In the genomic region with DNA sequence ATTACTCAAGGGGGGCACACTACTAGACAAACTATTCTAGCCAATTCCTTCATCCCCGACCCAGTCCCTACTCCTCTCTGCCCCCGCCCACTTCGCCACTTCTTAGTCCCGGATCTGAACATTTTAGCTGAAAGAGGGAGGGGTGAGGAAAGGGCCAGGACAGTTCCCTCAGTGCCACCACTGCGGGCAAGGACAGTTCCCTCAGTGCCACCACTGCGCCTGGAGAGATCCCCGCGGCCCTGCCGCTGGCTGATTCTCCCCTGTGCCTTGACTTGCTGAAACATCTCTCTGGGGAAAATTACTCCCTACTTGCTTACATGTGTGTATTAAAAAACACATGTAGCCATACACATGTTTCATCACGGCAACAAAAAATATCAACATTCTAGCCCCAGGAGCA, we compare ENCODE assay signal across 26 cellular contexts. TPM values are rescaled to one million over a fixed set of nuclear protein-coding genes. Genes with fewer than 3 reads are reported as not detected.
DNase-seq lines count a peak whose midpoint lies in the region; ATAC-seq and TF ChIP-seq lines count a peak whose summit lies in the region.
"Had no signal": no experiment of that assay in that cellular context is flagged by ENCODE, and none has a peak within 500 bp of the region (broad histone marks: within the 10 kb centered on the region; RNA-seq: fewer than 3 reads in every experiment).

No MANE protein-coding gene starts in this region.

- no peak for ATAC-seq in CD4-positive, alpha-beta T cell (ENCODE audit: poor library complexity)
- ATAC-seq: heart right ventricle, left lobe of liver, T-helper 17 cell had no signal

- H2BK5ac ChIP-seq in H9 (ENCODE audit: insufficient read length, low read length), result no peak overlapping the region
- no peak overlapping the region for H2BK5ac ChIP-seq in neuronal stem cell (ENCODE audit: low read length)

- peaks cover 4% of the 10 kb centered on the region for H3K36me3 Mint-ChIP-seq in CD4-positive, alpha-beta T cell (ENCODE audit: low read depth)
- peaks cover 4 to 41% (median 41%) of the 10 kb centered on the region in 3 experiments; a peak in 5 of 7 replicates for H3K36me3 Mint-ChIP-seq in H9 (ENCODE audit: insufficient read depth in 1 of 3, low read depth in 3 of 3)

- H3K79me2 ChIP-seq in H9 (ENCODE audit: insufficient read depth, low read length), result peaks cover 6% of the 10 kb centered on the region; the same call in 1 of the 2 replicates

- peaks cover 100% of the 10 kb centered on the region for H3K27me3 Mint-ChIP-seq in CD4-positive, alpha-beta T cell
- H3K27me3 Mint-ChIP-seq in H9 (ENCODE audit: low read depth), result peaks cover 2% of the 10 kb centered on the region

- H3K23me2 ChIP-seq in H9 (ENCODE audit: insufficient read length, low read depth, low read length, poor library complexity, severe bottlenecking), result peaks cover 32% of the 10 kb centered on the region

- H2BK12ac ChIP-seq in H9 (ENCODE audit: insufficient read length, low read depth, low read length) (no peak overlapping the region), neuronal stem cell (ENCODE audit: low read length) (no peak overlapping the region)

- H3K27ac Mint-ChIP-seq in CD4-positive, alpha-beta T cell, result no peak overlapping the region
- 0 out of 7 replicates have a peak overlapping the region, but pooled peaks of 1 of the 3 experiments have one; percentile 32 for H3K27ac Mint-ChIP-seq in H9
- H3K27ac Mint-ChIP-seq: activated naive CD4-positive, alpha-beta T cell treated with anti-CD3 and anti-CD28 coated beads for 36 hours had no signal

- no peak overlapping the region for H2BK15ac ChIP-seq in H9 (ENCODE audit: low read depth, low read length)
- H2BK15ac ChIP-seq in neuronal stem cell (ENCODE audit: low read length), result no peak overlapping the region

- H3K4me1 ChIP-seq in H9 (ENCODE audit: insufficient read depth, low read length), result peaks cover 20% of the 10 kb centered on the region
- peaks cover 28 to 80% of the 10 kb centered on the region in 2 donors for H3K4me1 ChIP-seq in neuronal stem cell (ENCODE audit: control insufficient read depth in 2 of 2, insufficient read depth in 1 of 2, low read depth in 1 of 2, low read length in 2 of 2)

- intact Hi-C loops in CD4-positive, alpha-beta T cell (cut with DNase I, micrococcal nuclease), result no loop called here
- intact Hi-C loops in dorsolateral prefrontal cortex (cut with DNase I), result loop anchor here in 1 of 2 donors (10.0 kb wide), 1 partner anchor 782 kb away; no protein-coding TSS in a partner anchor

- H4K20me1 ChIP-seq in H9 (ENCODE audit: control insufficient read depth, insufficient read depth, insufficient read length), result no peaks in the 10 kb centered on the region

- H3K36me3 ChIP-seq in neuronal stem cell (replicated peaks in 1 of 2; ENCODE audit: control insufficient read depth in 2 of 2, insufficient read depth in 2 of 2, low read length in 2 of 2), result peaks cover 4 to 57% of the 10 kb centered on the region in 2 donors
- H3K36me3 ChIP-seq: heart right ventricle, thoracic aorta, vagina had no signal

- H3K4ac ChIP-seq in H9 (ENCODE audit: low read depth, low read length) (no peak overlapping the region), neuronal stem cell (ENCODE audit: low read length) (no peak overlapping the region)

- peaks cover 26% of the 10 kb centered on the region for H3K4me1 Mint-ChIP-seq in CD4-positive, alpha-beta T cell (ENCODE audit: low read depth)
- peaks cover 79 to 89% of the 10 kb centered on the region in 2 experiments for H3K4me1 Mint-ChIP-seq in H9
- H3K4me1 Mint-ChIP-seq: T-helper 17 cell had no signal

- TF ChIP-seq CTCF in CD4-positive, alpha-beta T cell (IDR thresholded peaks at IDR 0.05), result no peak
- TF ChIP-seq CTCF in H9 (conservative IDR thresholded peaks at IDR 0.05), result no peak
- TF ChIP-seq CTCF in dorsolateral prefrontal cortex (IDR thresholded peaks at IDR 0.05 in 54 of 56, conservative IDR thresholded peaks at IDR 0.05 in 2 of 56; ENCODE audit: low read depth in 1 of 56, partially characterized antibody in 56 of 56), result no peak

- H2AK5ac ChIP-seq in H9 (ENCODE audit: insufficient read length, low read length) (no peak overlapping the region), neuronal stem cell (ENCODE audit: low read depth, low read length) (no peak overlapping the region)

- H2AFZ ChIP-seq in H9 (ENCODE audit: low read length) (no peak overlapping the region), neuronal stem cell (ENCODE audit: low read length) (no peak overlapping the region)

- H3K9me3 Mint-ChIP-seq in CD4-positive, alpha-beta T cell, result peaks cover 15% of the 10 kb centered on the region
- no peaks in the 10 kb centered on the region for H3K9me3 Mint-ChIP-seq in H9

- no peak overlapping the region for H3K27ac ChIP-seq in CD4-positive, alpha-beta T cell (ENCODE audit: low read depth, low read length)
- H3K27ac ChIP-seq in H9 (ENCODE audit: insufficient read length, low read depth, low read length) (no peak overlapping the region), dorsolateral prefrontal cortex (peak overlapping the region; percentile 66 to 100 (median 93)), neuronal stem cell (replicated peaks; ENCODE audit: low read length) (peak overlapping the region; percentile 47)
- H3K27ac ChIP-seq: C4-2B, heart right ventricle, SJSA1, skin epidermis, thoracic aorta, vagina had no signal

- peaks cover 98% of the 10 kb centered on the region for H3K27me3 ChIP-seq in CD4-positive, alpha-beta T cell (ENCODE audit: control insufficient read depth, insufficient read depth, low read length)
- H3K27me3 ChIP-seq in H9 (ENCODE audit: insufficient read depth, low read length) (peaks cover 9% of the 10 kb centered on the region; the same call in 1 of the 2 replicates), dorsolateral prefrontal cortex (peaks cover 0 to 100% (median 68%) of the 10 kb centered on the region in 45 donors), neuronal stem cell (ENCODE audit: control insufficient read depth in 3 of 3, insufficient read depth in 3 of 3, low read depth in 1 of 3, low read length in 3 of 3) (no peaks in the 10 kb centered on the region)
- H3K27me3 ChIP-seq: SJSA1 had no signal

- H3T11ph ChIP-seq in H9 (ENCODE audit: low read length), result no peak overlapping the region

- CTCF ChIA-PET in CD4-positive, alpha-beta T cell (lab: Charles Lee), result no interaction called here

- no peak overlapping the region for H4K91ac ChIP-seq in H9 (ENCODE audit: insufficient read length, low read depth, low read length)
- no peak overlapping the region for H4K91ac ChIP-seq in neuronal stem cell (ENCODE audit: low read depth, low read length, poor library complexity)

- H4K8ac ChIP-seq in H9 (replicated peaks; ENCODE audit: insufficient read length, low read depth, low read length) (no peak overlapping the region), neuronal stem cell (ENCODE audit: low read depth, low read length) (no peak overlapping the region)

- peaks cover 27% of the 10 kb centered on the region for H3K9me3 ChIP-seq in CD4-positive, alpha-beta T cell (ENCODE audit: control insufficient read depth, low read length)
- H3K9me3 ChIP-seq in H9 (ENCODE audit: control insufficient read depth, low read depth, low read length), result no peaks in the 10 kb centered on the region
- peaks cover 0 to 4% of the 10 kb centered on the region in 2 donors for H3K9me3 ChIP-seq in neuronal stem cell (replicated peaks in 1 of 2; ENCODE audit: control insufficient read depth in 2 of 2, insufficient read depth in 1 of 2, low read depth in 1 of 2, low read length in 2 of 2)
- H3K9me3 ChIP-seq: heart right ventricle, SJSA1, thoracic aorta, vagina had no signal

- no peak overlapping the region for H3K9ac ChIP-seq in H9 (ENCODE audit: extremely low read depth, insufficient read length, low read length)
- H3K9ac ChIP-seq in neuronal stem cell (ENCODE audit: low read depth, low read length, poor library complexity), result no peak overlapping the region

- H3K4me3 ChIP-seq in dorsolateral prefrontal cortex, result peak overlapping the region in 54 of 59 donors; percentile 6 to 86 (median 59)
- H3K4me3 ChIP-seq in neuronal stem cell (ENCODE audit: low read length in 2 of 2), result no peak overlapping the region
- H3K4me3 ChIP-seq: SJSA1, skin epidermis, thoracic aorta, vagina had no signal

- H3K79me1 ChIP-seq in H9 (ENCODE audit: insufficient read depth, low read depth, low read length, poor library complexity, severe bottlenecking) (no peaks in the 10 kb centered on the region), neuronal stem cell (ENCODE audit: low read depth, low read length) (peaks cover 5% of the 10 kb centered on the region)

- H3K23ac ChIP-seq in H9 (ENCODE audit: insufficient read length, low read depth, low read length) (no peak overlapping the region), neuronal stem cell (ENCODE audit: low read depth, low read length, poor library complexity) (no peak overlapping the region)

- WGBS in H9 (ENCODE audit: extremely low coverage, insufficient read length, low lambda C conversion rate), result no CpG with 5 or more reads among the region's 10 CpGs
- no CpG with 5 or more reads among the region's 10 CpGs for WGBS in neuronal stem cell (ENCODE audit: extremely low coverage in 2 of 2, insufficient read length in 2 of 2, insufficient replicate concordance in 1 of 2), 2 donors

- H3K4me2 ChIP-seq in H9 (ENCODE audit: insufficient read depth, insufficient read length, low read length) (peak overlapping the region; percentile 97), neuronal stem cell (ENCODE audit: insufficient read depth, low read length, poor library complexity, severe bottlenecking) (no peak overlapping the region)

- no peak overlapping the region for H2BK20ac ChIP-seq in H9 (ENCODE audit: low read depth, low read length, poor library complexity, severe bottlenecking)

- POLR2A ChIA-PET in CD4-positive, alpha-beta T cell (lab: Charles Lee), result no interaction called here

- H2BK120ac ChIP-seq in H9 (ENCODE audit: low read depth, low read length, poor library complexity, severe bottlenecking) (no peak overlapping the region), neuronal stem cell (ENCODE audit: low read depth, low read length) (no peak overlapping the region)

- H4K5ac ChIP-seq in H9 (ENCODE audit: insufficient read length, low read depth, low read length), result no peak overlapping the region

- no peak for DNase-seq in CD4-positive, alpha-beta T cell
- DNase-seq in H9, result no peak
- DNase-seq in dorsolateral prefrontal cortex, result no peak
- DNase-seq in neuronal stem cell (ENCODE audit: low spot score), result no peak
- no peak for DNase-seq in cerebellar nuclear complex (lab: John Stamatoyannopoulos, UW)
- DNase-seq in cerebellar cortex (ENCODE audit: low spot score), result no peak
- DNase-seq in stimulated activated naive CD4-positive, alpha-beta T cell treated with Interleukin-2 at 50 U/mL for 16 hours (lab: John Stamatoyannopoulos, UW), result no peak
- DNase-seq: activated CD4-positive, alpha-beta T cell treated with anti-CD3 and anti-CD28 coated beads for 4 hours; activated naive CD4-positive, alpha-beta T cell treated with anti-CD3 and anti-CD28 coated beads for 36 hours; foreskin fibroblast; heart right ventricle; mesendoderm; NCI-H1105 treated with DMSO at 0.1 percent for 48 hours; NCI-H2081; NCI-H226; T-helper 17 cell had no signal

- H3K14ac ChIP-seq in H9 (ENCODE audit: insufficient read depth, low read length) (no peak overlapping the region), neuronal stem cell (ENCODE audit: low read length) (no peak overlapping the region)

- no peak overlapping the region for H3K56ac ChIP-seq in H9 (ENCODE audit: insufficient read length, low read depth, low read length)

- H3K18ac ChIP-seq in H9 (ENCODE audit: insufficient read length, low read depth, low read length) (no peak overlapping the region), neuronal stem cell (ENCODE audit: low read length) (peak overlapping the region; percentile 44)

- H3K4me3 Mint-ChIP-seq in CD4-positive, alpha-beta T cell, result peak overlapping the region; percentile 45
- H3K4me3 Mint-ChIP-seq in H9, result peak overlapping the region in 1 of 2 experiments; percentile 63; a peak in 1 of 5 replicates
- H3K4me3 Mint-ChIP-seq: activated naive CD4-positive, alpha-beta T cell treated with anti-CD3 and anti-CD28 coated beads for 36 hours; central memory CD8-positive, alpha-beta T cell; T-helper 17 cell had no signal

RNA-seq across cellular contexts. Expression of a gene that starts 11.3 kb away (rescaled TPM):
- total RNA-seq in CD4-positive, alpha-beta T cell, result not detected
- total RNA-seq in H9 (2021) (307 and 316 TPM in 2 replicates), dorsolateral prefrontal cortex (100 to 1,000 TPM in 10 of 120 experiments, 10 to 100 TPM in 110; 34.2 to 159 (median 72.8) TPM)
- 589 TPM for polyA plus RNA-seq in neuronal stem cell (2013, experiment 1 of 2)
- 620 TPM for polyA plus RNA-seq in neuronal stem cell (2013, experiment 2 of 2)
- total RNA-seq: activated naive CD4-positive, alpha-beta T cell treated with anti-CD3 and anti-CD28 coated beads for 36 hours; epithelial cell of proximal tubule; myocyte; omental fat pad; T-helper 17 cell had no signal

Comparison
In these comparisons a context has a peak if more than half of its experiments do, and no peak if none do; other contexts are left out.
1. H3K27ac ChIP-seq: peak in dorsolateral prefrontal cortex (59 of 59) and neuronal stem cell (single experiment); none in CD4-positive, alpha-beta T cell (single experiment) and H9 (single experiment).
2. H3K4me3 ChIP-seq: peak in dorsolateral prefrontal cortex (54 of 59); none in neuronal stem cell (0 of 2).
3. RNA of a gene that starts 11.3 kb away (total RNA-seq): 307 to 316 TPM in H9 and 34.2 to 159 TPM in dorsolateral prefrontal cortex; not detected in CD4-positive, alpha-beta T cell; every median in the first group is over 10 times any median in the second.